1 cellular context compared by ENCODE assay signal in genomic region chr18:59631583-59632181, GRCh38.
TF ChIP-seq lines count a peak whose summit lies in the region.

No MANE protein-coding gene starts in this region.

TF ChIP-seq in HepG2, 621 proteins besides CTCF, POLR2A, EP300 and RAD21 (continued from another document):
- TF ChIP-seq AHDC1 (CRISPR knock-in tag; IDR thresholded peaks at IDR 0.05; ENCODE audit: borderline replicate concordance) = no peak
- peak; percentile 23; the same call in 1 of the 2 replicates for TF ChIP-seq STAG1 (CRISPR knock-in tag; IDR thresholded peaks at IDR 0.05)
- no peak for TF ChIP-seq ZNF773 (CRISPR knock-in tag; IDR thresholded peaks at IDR 0.05; ENCODE audit: borderline replicate concordance)
- TF ChIP-seq GMEB2 (CRISPR knock-in tag; IDR thresholded peaks at IDR 0.05; ENCODE audit: low read depth) = no peak
- TF ChIP-seq LRRFIP1 (CRISPR knock-in tag; conservative IDR thresholded peaks at IDR 0.05) = no peak
- no peak for TF ChIP-seq ATF7-NPFF (CRISPR knock-in tag; IDR thresholded peaks at IDR 0.05; ENCODE audit: low read depth)
- no peak for TF ChIP-seq ZNF678 (CRISPR knock-in tag; IDR thresholded peaks at IDR 0.05)
- peak; percentile 11; the same call in 1 of the 2 replicates for TF ChIP-seq SMC3 (IDR thresholded peaks at IDR 0.05; ENCODE audit: low read length)
- no peak for TF ChIP-seq ZNF558 (CRISPR knock-in tag; IDR thresholded peaks at IDR 0.05; ENCODE audit: borderline replicate concordance)
